In the genomic region with DNA sequence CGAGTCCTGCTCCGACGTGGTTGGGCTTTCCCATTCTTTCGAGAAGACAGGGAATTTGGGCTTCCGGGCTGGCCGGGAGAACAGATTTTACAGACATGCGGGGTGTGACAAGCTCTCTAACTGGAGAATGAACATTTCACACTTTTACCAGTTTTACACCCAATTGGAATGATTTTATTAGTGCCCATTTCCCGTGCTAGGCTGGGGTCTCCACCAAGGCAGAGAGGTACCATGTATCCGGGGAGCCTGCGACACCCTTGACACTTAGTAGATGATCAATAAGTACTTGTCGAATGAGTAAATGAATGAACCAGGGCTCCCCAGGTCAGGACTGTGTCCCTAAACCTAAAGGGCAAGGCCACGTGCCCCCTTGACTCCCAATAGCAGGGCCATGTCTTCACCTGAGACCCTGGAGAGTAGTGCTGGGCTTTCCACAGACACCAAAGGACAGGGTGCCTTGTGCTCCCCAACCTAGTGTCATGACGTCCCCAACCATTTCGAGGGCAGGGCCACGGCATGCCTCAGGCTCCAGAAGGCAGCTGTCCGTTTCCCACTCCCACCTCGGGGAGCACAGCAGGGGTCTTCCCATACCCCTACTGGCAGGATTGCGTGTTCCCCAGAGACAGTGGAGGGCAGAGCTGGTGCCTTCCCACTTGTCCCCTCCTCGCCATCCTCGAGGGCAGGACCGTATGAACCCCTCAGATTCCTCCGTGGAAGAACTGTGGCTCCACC, we compare ENCODE assay signal across 8 cellular contexts. TPM values are rescaled to one million over a fixed set of nuclear protein-coding genes. Genes with fewer than 3 reads are reported as not detected.
DNase-seq lines count a peak whose midpoint lies in the region; ATAC-seq and TF ChIP-seq lines count a peak whose summit lies in the region.

No MANE protein-coding gene starts in this region.

- H3K27ac ChIP-seq in heart left ventricle (peak overlapping the region; percentile 90 to 99 (median 94)), WERI-Rb-1 (peak overlapping the region; percentile 52)

- H3K4me3 Mint-ChIP-seq in endothelial cell (ENCODE audit: unreplicated experiment): peak overlapping the region; percentile 95
- H3K4me3 Mint-ChIP-seq in neural crest cell: peak overlapping the region; percentile 97

- H3K9me3 ChIP-seq in heart left ventricle: no peaks in the 10 kb centered on the region
- H3K9me3 ChIP-seq in WERI-Rb-1 (ENCODE audit: severe bottlenecking): no peaks in the 10 kb centered on the region

- WGBS in heart left ventricle, 4 donors: 13 to 23% (median 21%) methylated on average over 18 to 22 of the region's 22 CpGs

- H3K4me3 ChIP-seq in heart left ventricle: peak overlapping the region; percentile 29 to 99 (median 90)
- peak overlapping the region; percentile 82 for H3K4me3 ChIP-seq in WERI-Rb-1 (ENCODE audit: low read depth, low read length)

- intact Hi-C loops in heart left ventricle (cut with DNase I) (loop anchor here in 6 of 10 donors (1.0 to 10.0 kb wide), 8 partner anchors 27 to 337 kb away; a partner anchor contains a TSS), left ventricle myocardium superior (cut with micrococcal nuclease) (no loop called here)

- peaks cover 0 to 70% (median 35%) of the 10 kb centered on the region in 12 donors for H3K4me1 ChIP-seq in heart left ventricle

- ATAC-seq in heart left ventricle (no peak), left ventricle myocardium superior (no peak), GM18909 (IDR thresholded peaks at IDR 0.05; ENCODE audit: poor library complexity, unreplicated experiment) (no peak), HG02885 (IDR thresholded peaks at IDR 0.05; ENCODE audit: poor library complexity, unreplicated experiment) (no peak)

- peaks cover 29% of the 10 kb centered on the region for H3K36me3 Mint-ChIP-seq in endothelial cell (ENCODE audit: low read depth, unreplicated experiment)
- peaks cover 5% of the 10 kb centered on the region for H3K36me3 Mint-ChIP-seq in neural crest cell (ENCODE audit: low read depth)

- TF ChIP-seq POLR2A in heart left ventricle (IDR thresholded peaks at IDR 0.05): no peak

- H3K9me3 Mint-ChIP-seq in endothelial cell (ENCODE audit: unreplicated experiment): no peaks in the 10 kb centered on the region
- H3K9me3 Mint-ChIP-seq in neural crest cell: no peaks in the 10 kb centered on the region

- peaks cover 34% of the 10 kb centered on the region for H3K4me1 Mint-ChIP-seq in endothelial cell (ENCODE audit: unreplicated experiment)
- peaks cover 49% of the 10 kb centered on the region for H3K4me1 Mint-ChIP-seq in neural crest cell

- H3K27ac Mint-ChIP-seq in endothelial cell (ENCODE audit: unreplicated experiment) (peak overlapping the region; percentile 96), neural crest cell (ENCODE audit: unreplicated experiment) (peak overlapping the region; percentile 92)

- H3K27me3 Mint-ChIP-seq in endothelial cell (ENCODE audit: unreplicated experiment) (peaks cover 16% of the 10 kb centered on the region), neural crest cell (ENCODE audit: low read depth) (no peaks in the 10 kb centered on the region)

- TF ChIP-seq CTCF in heart left ventricle (IDR thresholded peaks at IDR 0.05): no peak
- no peak for TF ChIP-seq CTCF in WERI-Rb-1 (IDR thresholded peaks at IDR 0.05; ENCODE audit: low read depth, low read length)
- TF ChIP-seq CTCF in endothelial cell (IDR thresholded peaks at IDR 0.05; ENCODE audit: unreplicated experiment): no peak
- peak; percentile 38 for TF ChIP-seq CTCF in neural crest cell (conservative IDR thresholded peaks at IDR 0.05)

- H3K27me3 ChIP-seq in heart left ventricle (no peaks in the 10 kb centered on the region), WERI-Rb-1 (ENCODE audit: insufficient read depth, low read depth, severe bottlenecking) (peaks cover 2% of the 10 kb centered on the region)

- DNase-seq in heart left ventricle: peak in 1 of 5 donors; percentile 70
- no peak for DNase-seq in left ventricle myocardium superior
- no peak for DNase-seq in WERI-Rb-1
- peak; percentile 30 for DNase-seq in endothelial cell (ENCODE audit: low spot score)
- peak; percentile 12 for DNase-seq in neural crest cell (ENCODE audit: low read depth, low spot score)
- DNase-seq in NCI-H187 treated with DMSO at 0.1 percent for 48 hours (lab: John Stamatoyannopoulos, UW): no peak

- H3K36me3 ChIP-seq in heart left ventricle (peaks cover 0 to 50% (median 26%) of the 10 kb centered on the region in 9 donors), WERI-Rb-1 (peaks cover 12% of the 10 kb centered on the region)

RNA-seq across cellular contexts. Expression of a gene that starts 0.7 kb away (rescaled TPM):
- total RNA-seq in heart left ventricle: 10 to 100 TPM in 3 of 9 donors, 1 to 10 TPM in 6; 5.4 to 47.2 (median 8.2) TPM
- polyA plus RNA-seq in heart left ventricle: 10 to 100 TPM in 1 of 2 donors, 1 to 10 TPM in 1; 3.7 to 11.7 TPM
- 7.5 TPM for total RNA-seq in left ventricle myocardium superior
- 51.0 TPM for total RNA-seq in endothelial cell (ENCODE audit: unreplicated experiment)
- total RNA-seq in neural crest cell: 39.5 and 39.8 TPM in 2 replicates

RNA-seq across cellular contexts. Expression of a gene that starts 0.9 kb away (rescaled TPM):
- total RNA-seq in heart left ventricle (100 to 1,000 TPM in 7 of 9 donors, 10 to 100 TPM in 2; 84.4 to 139 (median 105) TPM), left ventricle myocardium superior (107 TPM), endothelial cell (ENCODE audit: unreplicated experiment) (71.9 TPM), neural crest cell (48.9 and 50.2 TPM in 2 replicates)
- polyA plus RNA-seq in heart left ventricle: 100 to 1,000 TPM in 1 of 2 donors, 10 to 100 TPM in 1; 62.7 to 136 TPM

RNA-seq across cellular contexts. Expression of a gene that starts 27.6 kb away (rescaled TPM):
- total RNA-seq in heart left ventricle: 10 to 100 TPM; 21.4 to 38.3 (median 31.7) TPM
- polyA plus RNA-seq in heart left ventricle: 10 to 100 TPM; 10.4 to 32.6 TPM
- total RNA-seq in left ventricle myocardium superior: 22.4 TPM
- total RNA-seq in endothelial cell (ENCODE audit: unreplicated experiment): 36.0 TPM
- 48.4 and 50.0 TPM in 2 replicates for total RNA-seq in neural crest cell

Comparison
In these comparisons a context has a peak if more than half of its experiments do, and no peak if none do; other contexts are left out.
1. DNase-seq: peak in endothelial cell (single experiment) and neural crest cell (single experiment); none in left ventricle myocardium superior (single experiment), WERI-Rb-1 (single experiment) and NCI-H187 treated with DMSO at 0.1 percent for 48 hours (single experiment).